Comparison of ENCODE assay signal across 10 cellular contexts in genomic region chr1:81760487-81761097, GRCh38. TPM values are rescaled to one million over a fixed set of nuclear protein-coding genes. Genes with fewer than 3 reads are reported as not detected.
A peak's percentile ranks its signal among the peaks of the same experiment; 100 is the strongest.
DNase-seq lines count a peak whose midpoint lies in the region; ATAC-seq, FAIRE-seq and TF ChIP-seq lines count a peak whose summit lies in the region.
"Had no signal": no experiment of that assay in that cellular context is flagged by ENCODE, and none has a peak within 500 bp of the region (broad histone marks: within the 10 kb centered on the region; RNA-seq: fewer than 3 reads in every experiment).

No MANE protein-coding gene starts in this region.

- POLR2A ChIA-PET in MCF 10A (lab: Yijun Ruan, JAX): interaction anchor here (0.7 to 2.2 kb wide), 2 partner anchors 1037 to 1543 kb away, joined by 3 to 5 read pairs; no protein-coding TSS in a partner anchor

- intact Hi-C loops in MCF 10A (cut with micrococcal nuclease) (loop anchor here (1.0 to 2.0 kb wide), 2 partner anchors 211 to 1544 kb away; no protein-coding TSS in a partner anchor), breast epithelium (cut with DNase I; ENCODE audit: low total_unique reads) (no loop called here)

- TF ChIP-seq POLR2A in breast epithelium (IDR thresholded peaks at IDR 0.05) (no peak), H54 (IDR thresholded peaks at IDR 0.05; ENCODE audit: low read depth, low read length) (no peak)

- H3K36me3 Mint-ChIP-seq in MCF 10A (ENCODE audit: insufficient read depth, unreplicated experiment) (no peaks in the 10 kb centered on the region), type B pancreatic cell (no peaks in the 10 kb centered on the region)
- H3K36me3 Mint-ChIP-seq in activated T-helper 17 cell treated with anti-CD3 and anti-CD28 coated beads, Interleukin-2, amount 50 U/mL, for 72 hours (ENCODE audit: low read depth): no peaks in the 10 kb centered on the region

- ATAC-seq in foreskin keratinocyte: no peak
- no peak for ATAC-seq in activated T-helper 17 cell treated with anti-CD3 and anti-CD28 coated beads, Interleukin-2, amount 50 U/mL, for 72 hours (replicated peaks)

- H3K4me3 Mint-ChIP-seq in MCF 10A (ENCODE audit: unreplicated experiment): no peak overlapping the region
- no peak overlapping the region for H3K4me3 Mint-ChIP-seq in type B pancreatic cell
- H3K4me3 Mint-ChIP-seq in activated T-helper 17 cell treated with anti-CD3 and anti-CD28 coated beads, Interleukin-2, amount 50 U/mL, for 72 hours: no peak overlapping the region

- no TSS peak for BruUV-seq in MCF 10A (replicated peaks; lab: Mats Ljungman, UMichigan)

- CTCF ChIA-PET in MCF 10A (lab: Yijun Ruan, JAX): interaction anchor here (0.6 to 8.5 kb wide), 12 partner anchors 54 to 672 kb away, joined by 3 to 54 read pairs (median 3); no protein-coding TSS in a partner anchor

- no peak overlapping the region for H3K4me3 ChIP-seq in breast epithelium

- DNase-seq in MCF 10A (ENCODE audit: unreplicated experiment) (peak; percentile 29), breast epithelium (ENCODE audit: low spot score in 2 of 2) (no peak), SK-MEL-5 (ENCODE audit: low read depth, low spot score) (peak; percentile 20), foreskin keratinocyte (no peak), type B pancreatic cell (ENCODE audit: extremely low spot score, unreplicated experiment) (no peak), cerebellar cortex (ENCODE audit: low spot score) (no peak), H54 (ENCODE audit: insufficient read length, low spot score) (no peak)
- DNase-seq: Calu3; stimulated activated CD4-positive, alpha-beta T cell treated with anti-CD3 and anti-CD28 coated beads, Interleukin-4, amount 100 ng/mL, for 4 hours had no signal

- H3K36me3 ChIP-seq in breast epithelium: no peaks in the 10 kb centered on the region

- H3K9me3 ChIP-seq in breast epithelium: no peaks in the 10 kb centered on the region

- H3K27ac ChIP-seq in breast epithelium (no peak overlapping the region), foreskin keratinocyte (no peak overlapping the region)

- H3K27me3 Mint-ChIP-seq in MCF 10A (ENCODE audit: insufficient read depth, unreplicated experiment) (no peaks in the 10 kb centered on the region), type B pancreatic cell (no peaks in the 10 kb centered on the region)
- no peaks in the 10 kb centered on the region for H3K27me3 Mint-ChIP-seq in activated T-helper 17 cell treated with anti-CD3 and anti-CD28 coated beads, Interleukin-2, amount 50 U/mL, for 72 hours

- H3K27ac Mint-ChIP-seq in MCF 10A (ENCODE audit: low read depth, unreplicated experiment) (no peak overlapping the region), type B pancreatic cell (no peak overlapping the region)
- H3K27ac Mint-ChIP-seq in activated T-helper 17 cell treated with anti-CD3 and anti-CD28 coated beads, Interleukin-2, amount 50 U/mL, for 72 hours: no peak overlapping the region

- in situ Hi-C loops in SK-MEL-5 (cut with HindIII; ENCODE audit: low pct_unique_long_range_greater_than_20kb, low sequenced_read_pairs): no loop called here

- peak; percentile 35 for TF ChIP-seq CTCF in MCF 10A (IDR thresholded peaks at IDR 0.05; ENCODE audit: unreplicated experiment)
- no peak for TF ChIP-seq CTCF in breast epithelium (IDR thresholded peaks at IDR 0.05)
- TF ChIP-seq CTCF in foreskin keratinocyte (conservative IDR thresholded peaks at IDR 0.05): peak; percentile 67
- TF ChIP-seq CTCF in type B pancreatic cell (conservative IDR thresholded peaks at IDR 0.05): peak; percentile 59

- H3K4me1 ChIP-seq in breast epithelium: no peaks in the 10 kb centered on the region
- H3K4me1 ChIP-seq in foreskin keratinocyte: no peaks in the 10 kb centered on the region

- no peaks in the 10 kb centered on the region for H3K27me3 ChIP-seq in breast epithelium
- H3K27me3 ChIP-seq in foreskin keratinocyte: no peaks in the 10 kb centered on the region

- no peak for FAIRE-seq in H54 (lab: Jason Lieb, UNC)

- H3K9me3 Mint-ChIP-seq in MCF 10A (ENCODE audit: unreplicated experiment): no peaks in the 10 kb centered on the region
- no peaks in the 10 kb centered on the region for H3K9me3 Mint-ChIP-seq in type B pancreatic cell
- H3K9me3 Mint-ChIP-seq in activated T-helper 17 cell treated with anti-CD3 and anti-CD28 coated beads, Interleukin-2, amount 50 U/mL, for 72 hours: no peaks in the 10 kb centered on the region

- H3K4me1 Mint-ChIP-seq in MCF 10A (ENCODE audit: insufficient read depth, unreplicated experiment) (no peaks in the 10 kb centered on the region), type B pancreatic cell (ENCODE audit: unreplicated experiment) (peaks cover 6% of the 10 kb centered on the region)
- H3K4me1 Mint-ChIP-seq in activated T-helper 17 cell treated with anti-CD3 and anti-CD28 coated beads, Interleukin-2, amount 50 U/mL, for 72 hours: no peaks in the 10 kb centered on the region

RNA-seq across cellular contexts. Expression of gene ADGRL2, which starts 40.1 kb away (rescaled TPM):
- total RNA-seq in MCF 10A (2022) (3.0 and 3.4 TPM in 2 replicates), breast epithelium (10 to 100 TPM; 59.6 to 78.0 (median 74.7) TPM), foreskin keratinocyte (9.8 and 15.0 TPM in 2 replicates), type B pancreatic cell (ENCODE audit: low replicate concordance) (96.3 and 103 TPM in 2 replicates)
- 0.11 and 0.43 TPM in 2 replicates for total RNA-seq in SK-MEL-5 (2014; rRNA removed; shearing (Covaris generic))
- polyA plus RNA-seq in SK-MEL-5 (2015; cell fraction: cytosol; rRNA removed): 1.9 and 5.1 TPM in 2 replicates
- polyA plus RNA-seq in SK-MEL-5 (2015; cell fraction: nucleus; rRNA removed): 4.9 and 7.3 TPM in 2 replicates
- polyA plus RNA-seq in foreskin keratinocyte: 2.4 and 4.8 TPM in 2 replicates
- total RNA-seq in activated T-helper 17 cell treated with anti-CD3 and anti-CD28 coated beads, Interleukin-2, amount 50 U/mL, for 72 hours: not detected

Comparison
In these comparisons a context has a peak if more than half of its experiments do, and no peak if none do; other contexts are left out.
1. DNase-seq: peak in MCF 10A (single experiment) and SK-MEL-5 (single experiment); none in breast epithelium (0 of 2), foreskin keratinocyte (0 of 2), type B pancreatic cell (single experiment), cerebellar cortex (single experiment) and H54 (single experiment).
2. CTCF ChIP-seq: peak in MCF 10A (single experiment), foreskin keratinocyte (single experiment) and type B pancreatic cell (single experiment); none in breast epithelium (0 of 3).